Comparison of ENCODE assay signal across 8 cellular contexts in genomic region chr3:16514021-16514700, GRCh38. TPM values are rescaled to one million over a fixed set of nuclear protein-coding genes. Genes with fewer than 3 reads are reported as not detected.
DNase-seq lines count a peak whose midpoint lies in the region; ATAC-seq and TF ChIP-seq lines count a peak whose summit lies in the region.

No MANE protein-coding gene starts in this region.

- peak overlapping the region; percentile 94 for H3K4me2 ChIP-seq in fibroblast of lung (ENCODE audit: extremely low read depth, insufficient read depth, low read length)

- H3K9ac ChIP-seq in fibroblast of lung (ENCODE audit: insufficient read depth, low read length) (peak overlapping the region; percentile 89), rectal smooth muscle tissue (ENCODE audit: low read length) (no peak overlapping the region)

- H2AFZ ChIP-seq in fibroblast of lung (ENCODE audit: low read length) = peak overlapping the region; percentile 84

- H3K4me1 ChIP-seq in SJCRH30 (peaks cover 25% of the 10 kb centered on the region), fibroblast of lung (ENCODE audit: control insufficient read depth, extremely low read depth, insufficient read depth, low read length) (peaks cover 19% of the 10 kb centered on the region), rectal smooth muscle tissue (ENCODE audit: control insufficient read depth, insufficient read depth, low read length) (no peaks in the 10 kb centered on the region)

- DNase-seq in GM06990 (ENCODE audit: extremely low read depth, insufficient read length) = no peak
- no peak for DNase-seq in SJCRH30
- DNase-seq in fibroblast of lung (ENCODE audit: low read depth in 2 of 2) = no peak
- DNase-seq in NCI-H187 treated with DMSO at 0.1 percent for 48 hours (lab: John Stamatoyannopoulos, UW) = no peak
- DNase-seq in DMS79 (lab: John Stamatoyannopoulos, UW) = no peak
- no peak for DNase-seq in NCI-H1417 (lab: John Stamatoyannopoulos, UW)

- no peaks in the 10 kb centered on the region for H3K27me3 ChIP-seq in GM06990 (replicated peaks; ENCODE audit: control insufficient read depth, insufficient read depth, low read length)
- H3K27me3 ChIP-seq in SJCRH30 = no peaks in the 10 kb centered on the region
- no peaks in the 10 kb centered on the region for H3K27me3 ChIP-seq in fibroblast of lung (ENCODE audit: control insufficient read depth, insufficient read depth, low read length)
- no peaks in the 10 kb centered on the region for H3K27me3 ChIP-seq in rectal smooth muscle tissue (ENCODE audit: control insufficient read depth, insufficient read depth, low read length)

- no peak for ATAC-seq in GM18868 (IDR thresholded peaks at IDR 0.05; ENCODE audit: unreplicated experiment)

- H4K20me1 ChIP-seq in fibroblast of lung (ENCODE audit: control insufficient read depth, extremely low read depth, insufficient read depth, low read length) = no peaks in the 10 kb centered on the region

- H3K4me3 ChIP-seq in GM06990 (replicated peaks; ENCODE audit: low read depth, low read length) = peak overlapping the region; percentile 82
- peak overlapping the region; percentile 93 for H3K4me3 ChIP-seq in SJCRH30
- H3K4me3 ChIP-seq in fibroblast of lung (replicated peaks in 1 of 4; ENCODE audit: control extremely low read depth in 1 of 4, insufficient read depth in 1 of 4, low read depth in 3 of 4, low read length in 4 of 4) = peak overlapping the region; percentile 38 to 94 (median 69)
- peak overlapping the region; percentile 82 for H3K4me3 ChIP-seq in rectal smooth muscle tissue (ENCODE audit: low read length)

- H3K36me3 ChIP-seq in GM06990 (ENCODE audit: control insufficient read depth, insufficient read depth, low read length) = no peaks in the 10 kb centered on the region
- H3K36me3 ChIP-seq in SJCRH30 = no peaks in the 10 kb centered on the region
- no peaks in the 10 kb centered on the region for H3K36me3 ChIP-seq in fibroblast of lung (ENCODE audit: control insufficient read depth, insufficient read depth, low read length)
- no peaks in the 10 kb centered on the region for H3K36me3 ChIP-seq in rectal smooth muscle tissue (ENCODE audit: control insufficient read depth, insufficient read depth, low read length)

- H3K27ac ChIP-seq in SJCRH30 (no peak overlapping the region), fibroblast of lung (ENCODE audit: insufficient read depth, low read length) (peak overlapping the region; percentile 89), rectal smooth muscle tissue (ENCODE audit: low read depth, low read length) (no peak overlapping the region)

- TF ChIP-seq CTCF in GM06990 (IDR thresholded peaks at IDR 0.05; ENCODE audit: insufficient read depth, low read length, poor library complexity, severe bottlenecking) (no peak), fibroblast of lung (conservative IDR thresholded peaks at IDR 0.05 in 1 of 2, IDR thresholded peaks at IDR 0.05 in 1 of 2; ENCODE audit: low read depth in 1 of 2, low read length in 2 of 2) (no peak)

- peaks cover 19% of the 10 kb centered on the region for H3K79me2 ChIP-seq in fibroblast of lung (ENCODE audit: control insufficient read depth, insufficient read depth, low read length)

- no peaks in the 10 kb centered on the region for H3K9me3 ChIP-seq in SJCRH30 (replicated peaks)
- H3K9me3 ChIP-seq in fibroblast of lung (ENCODE audit: control insufficient read depth, insufficient read depth, low read depth, low read length) = no peaks in the 10 kb centered on the region

RNA-seq across cellular contexts. Expression of gene RFTN1, which starts 0.7 kb away (rescaled TPM):
- total RNA-seq in SJCRH30 (2014; rRNA removed; shearing (Covaris generic)) = 17.0 and 20.1 TPM in 2 replicates
- total RNA-seq in fibroblast of lung = 26.7 and 35.5 TPM in 2 replicates
- 35.1 and 36.2 TPM in 2 replicates for polyA plus RNA-seq in fibroblast of lung
- 35.3 and 39.4 TPM in 2 replicates for polyA plus RNA-seq in fibroblast of lung (2012)
- polyA minus RNA-seq in fibroblast of lung (ENCODE audit: low replicate concordance) = 59.6 and 67.6 TPM in 2 replicates
